Comparison of ENCODE assay signal across 31 cellular contexts in the genomic region with DNA sequence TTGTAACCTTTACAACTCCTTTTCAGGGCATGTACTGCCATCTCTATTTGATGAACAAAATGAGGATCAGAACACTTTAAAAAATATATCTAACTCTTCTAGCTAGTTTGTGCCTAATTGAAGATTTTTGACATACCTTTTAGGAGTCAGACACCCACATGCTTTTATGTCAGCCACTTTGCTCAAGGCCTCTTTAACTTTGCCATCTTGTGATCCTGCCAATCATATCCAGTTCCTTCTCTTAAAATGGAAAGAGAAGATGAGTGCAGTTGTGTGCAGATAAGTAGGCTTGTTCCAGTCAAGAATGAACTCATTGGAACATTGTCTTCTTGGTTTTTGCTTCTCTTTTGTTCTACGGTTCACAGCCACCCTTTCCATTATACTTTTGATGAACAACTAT.
"Had no signal": no experiment of that assay in that cellular context is flagged by ENCODE, and none has a peak within 500 bp of the region (broad histone marks: within the 10 kb centered on the region; RNA-seq: fewer than 3 reads in every experiment).

No MANE protein-coding gene starts in this region.

- DNase-seq: activated effector memory CD4-positive, alpha-beta T cell treated with anti-CD3 and anti-CD28 coated beads, Interleukin-2, amount 50 U/mL, for 16 hours; activated effector memory CD4-positive, alpha-beta T cell treated with Interleukin-2 at 50 U/mL for 16 hours; activated gamma-delta T cell; activated gamma-delta T cell treated with Interleukin-2 at 50 U/mL for 16 hours; activated naive CD4-positive, alpha-beta T cell; activated naive CD4-positive, alpha-beta T cell treated with anti-CD3 and anti-CD28 coated beads for 36 hours; activated naive CD4-positive, alpha-beta T cell treated with anti-CD3 and anti-CD28 coated beads, Interleukin-2, amount 10 ng/mL, durations not matched to agents 7 days and 5 days; activated naive CD4-positive, alpha-beta T cell treated with anti-CD3 and anti-CD28 coated beads, Interleukin-2, amount 50 U/mL, for 16 hours; activated naive CD4-positive, alpha-beta T cell treated with Interleukin-2 at 50 U/mL for 16 hours; activated naive CD8-positive, alpha-beta T cell treated with anti-CD3 and anti-CD28 coated beads for 36 hours; activated naive CD8-positive, alpha-beta T cell treated with anti-CD3 and anti-CD28 coated beads, Interleukin-2, amount 10 ng/mL, durations not matched to agents 7 days and 5 days; activated naive CD8-positive, alpha-beta T cell treated with anti-CD3 and anti-CD28 coated beads, Interleukin-2, amount 50 U/mL, for 24 hours; activated T-cell treated with anti-CD3 and anti-CD28 coated beads, Interleukin-2, amount 50 U/mL, for 1 hour; activated T-cell treated with anti-CD3 and anti-CD28 coated beads, Interleukin-2, amount 50 U/mL, for 24 hours; activated T-cell treated with anti-CD3 and anti-CD28 coated beads, Interleukin-2, amount 50 U/mL, for 4 hours; activated T-cell treated with anti-CD3 and anti-CD28 coated beads, Interleukin-2, amount 50 U/mL, for 48 hours; activated T-cell treated with anti-CD3 and anti-CD28 coated beads, Interleukin-2, amount 50 U/mL, for 72 hours; adrenal gland; amniotic stem cell; amygdala; anterior cingulate cortex; aorta; body of pancreas; brain microvascular endothelial cell; central memory CD4-positive, alpha-beta T cell; cerebellar nuclear complex had no signal

- H3K9me3 ChIP-seq: adrenal gland, ascending aorta, body of pancreas, breast epithelium had no signal

- H3K27me3 ChIP-seq: adrenal gland, ascending aorta, body of pancreas, brain microvascular endothelial cell, breast epithelium, cardiac muscle cell had no signal

- H3K4me3 ChIP-seq: adrenal gland, ascending aorta, body of pancreas, breast epithelium, cardiac muscle cell had no signal

- H3K27ac ChIP-seq: adrenal gland, ascending aorta, body of pancreas, brain microvascular endothelial cell, breast epithelium, cardiac muscle cell had no signal

- H3K4me1 ChIP-seq: adrenal gland, ascending aorta, body of pancreas, breast epithelium had no signal

- H3K36me3 ChIP-seq: adrenal gland, ascending aorta, brain microvascular endothelial cell, breast epithelium, cardiac muscle cell had no signal

- ATAC-seq: activated naive CD4-positive, alpha-beta T cell treated with anti-CD3 and anti-CD28 coated beads, Interleukin-2, amount 50 U/mL, for 72 hours; activated naive CD8-positive, alpha-beta T cell treated with anti-CD3 and anti-CD28 coated beads, Interleukin-2, amount 50 U/mL, for 24 hours; activated T-cell treated with anti-CD3 and anti-CD28 coated beads, Interleukin-2, amount 50 U/mL, for 4 hours; activated T-cell treated with anti-CD3 and anti-CD28 coated beads, Interleukin-2, amount 50 U/mL, for 72 hours; activated T-helper 17 cell treated with anti-CD3 and anti-CD28 coated beads, Interleukin-2, amount 50 U/mL, for 72 hours; body of pancreas had no signal
